Comparison of ENCODE assay signal across 17 cellular contexts in genomic region chr17:61489719-61490490, GRCh38. TPM values are rescaled to one million over a fixed set of nuclear protein-coding genes. Genes with fewer than 3 reads are reported as not detected.
DNase-seq lines count a peak whose midpoint lies in the region; ATAC-seq and TF ChIP-seq lines count a peak whose summit lies in the region.
"Had no signal": no experiment of that assay in that cellular context is flagged by ENCODE, and none has a peak within 500 bp of the region (broad histone marks: within the 10 kb centered on the region; RNA-seq: fewer than 3 reads in every experiment).

No MANE protein-coding gene starts in this region.

- no peaks in the 10 kb centered on the region for H3K36me3 ChIP-seq in Caco-2 (ENCODE audit: control insufficient read depth, insufficient read depth, low read length)
- H3K36me3 ChIP-seq: SJSA1 had no signal

- ATAC-seq in WTC11 (no peak), GM21529 (IDR thresholded peaks at IDR 0.05; ENCODE audit: unreplicated experiment) (no peak)

- H3K36me3 Mint-ChIP-seq in Caco-2 (ENCODE audit: insufficient read depth, unreplicated experiment) (no peaks in the 10 kb centered on the region), WTC11 (no peaks in the 10 kb centered on the region), mesothelial cell of epicardium (no peaks in the 10 kb centered on the region)
- H3K36me3 Mint-ChIP-seq in activated naive CD8-positive, alpha-beta T cell treated with anti-CD3 and anti-CD28 coated beads for 36 hours = no peaks in the 10 kb centered on the region
- no peaks in the 10 kb centered on the region for H3K36me3 Mint-ChIP-seq in activated naive CD4-positive, alpha-beta T cell treated with anti-CD3 and anti-CD28 coated beads for 36 hours (ENCODE audit: low read depth)

- H3K9me3 Mint-ChIP-seq in Caco-2 (ENCODE audit: unreplicated experiment) (no peaks in the 10 kb centered on the region), WTC11 (no peaks in the 10 kb centered on the region), mesothelial cell of epicardium (no peaks in the 10 kb centered on the region)
- no peaks in the 10 kb centered on the region for H3K9me3 Mint-ChIP-seq in activated naive CD8-positive, alpha-beta T cell treated with anti-CD3 and anti-CD28 coated beads for 36 hours
- no peaks in the 10 kb centered on the region for H3K9me3 Mint-ChIP-seq in activated naive CD4-positive, alpha-beta T cell treated with anti-CD3 and anti-CD28 coated beads for 36 hours
- H3K9me3 Mint-ChIP-seq: CD4-positive, alpha-beta T cell had no signal

- CTCF ChIA-PET in Caco-2 (lab: Charles Lee) = interaction anchor here (0.6 to 1.0 kb wide), 2 partner anchors 19 to 431 kb away, joined by 4 to 6 read pairs; no protein-coding TSS in a partner anchor
- CTCF ChIA-PET in WTC11 (lab: Charles Lee) = no interaction called here
- CTCF ChIA-PET in activated naive CD4-positive, alpha-beta T cell treated with anti-CD3 and anti-CD28 coated beads for 36 hours (lab: Charles Lee) = no interaction called here

- H3K27me3 Mint-ChIP-seq in Caco-2 (ENCODE audit: insufficient read depth, unreplicated experiment) (no peaks in the 10 kb centered on the region), WTC11 (ENCODE audit: low read depth) (no peaks in the 10 kb centered on the region), mesothelial cell of epicardium (ENCODE audit: low read depth) (no peaks in the 10 kb centered on the region)
- peaks cover 5% of the 10 kb centered on the region for H3K27me3 Mint-ChIP-seq in activated naive CD8-positive, alpha-beta T cell treated with anti-CD3 and anti-CD28 coated beads for 36 hours
- H3K27me3 Mint-ChIP-seq in activated naive CD4-positive, alpha-beta T cell treated with anti-CD3 and anti-CD28 coated beads for 36 hours (ENCODE audit: low read depth) = no peaks in the 10 kb centered on the region

- BruUV-seq in Caco-2 (replicated peaks; lab: Mats Ljungman, UMichigan) = no TSS peak

- H3K27me3 ChIP-seq in Caco-2 (replicated peaks; ENCODE audit: control insufficient read depth, insufficient read depth, low read length) = no peaks in the 10 kb centered on the region
- H3K27me3 ChIP-seq: SJSA1 had no signal

- intact Hi-C loops in Caco-2 (cut with micrococcal nuclease; ENCODE audit: unreplicated experiment) = loop anchor here (2.0 kb wide), 1 partner anchor 73 kb away; no protein-coding TSS in a partner anchor
- intact Hi-C loops in activated naive CD4-positive, alpha-beta T cell treated with anti-CD3 and anti-CD28 coated beads for 36 hours (cut with micrococcal nuclease) = no loop called here

- H3K4me3 ChIP-seq in Caco-2 (ENCODE audit: low read depth, low read length) = no peak overlapping the region
- H3K4me3 ChIP-seq: SJSA1 had no signal

- no peak for TF ChIP-seq CTCF in Caco-2 (IDR thresholded peaks at IDR 0.05; ENCODE audit: insufficient read depth in 1 of 2, low read depth in 1 of 2, low read length in 1 of 2, severe bottlenecking in 1 of 2, unreplicated experiment in 1 of 2)
- TF ChIP-seq CTCF in WTC11 (IDR thresholded peaks at IDR 0.05) = no peak
- TF ChIP-seq CTCF in mesothelial cell of epicardium (IDR thresholded peaks at IDR 0.05; ENCODE audit: unreplicated experiment) = no peak

- peak overlapping the region; percentile 47 for H3K4me3 Mint-ChIP-seq in Caco-2 (ENCODE audit: unreplicated experiment)
- no peak overlapping the region for H3K4me3 Mint-ChIP-seq in WTC11
- no peak overlapping the region for H3K4me3 Mint-ChIP-seq in mesothelial cell of epicardium
- H3K4me3 Mint-ChIP-seq in activated naive CD8-positive, alpha-beta T cell treated with anti-CD3 and anti-CD28 coated beads for 36 hours = no peak overlapping the region
- no peak overlapping the region for H3K4me3 Mint-ChIP-seq in activated naive CD4-positive, alpha-beta T cell treated with anti-CD3 and anti-CD28 coated beads for 36 hours
- H3K4me3 Mint-ChIP-seq: CD4-positive, alpha-beta T cell had no signal

- H3K9me3 ChIP-seq in Caco-2 = no peaks in the 10 kb centered on the region
- H3K9me3 ChIP-seq: SJSA1 had no signal

- POLR2A ChIA-PET in Caco-2 (lab: Charles Lee) = no interaction called here
- POLR2A ChIA-PET in WTC11 (lab: Charles Lee) = no interaction called here

- peaks cover 60% of the 10 kb centered on the region for H3K4me1 ChIP-seq in Caco-2
- H3K4me1 ChIP-seq: SJSA1 had no signal

- H3K27ac Mint-ChIP-seq in Caco-2 (ENCODE audit: unreplicated experiment) (peak overlapping the region; percentile 62), WTC11 (no peak overlapping the region), mesothelial cell of epicardium (peak overlapping the region; percentile 42)
- no peak overlapping the region for H3K27ac Mint-ChIP-seq in activated naive CD8-positive, alpha-beta T cell treated with anti-CD3 and anti-CD28 coated beads for 36 hours
- H3K27ac Mint-ChIP-seq in activated naive CD4-positive, alpha-beta T cell treated with anti-CD3 and anti-CD28 coated beads for 36 hours = no peak overlapping the region
- H3K27ac Mint-ChIP-seq: CD4-positive, alpha-beta T cell had no signal

- H3K4me1 Mint-ChIP-seq in Caco-2 (ENCODE audit: low read depth, unreplicated experiment) = peaks cover 46% of the 10 kb centered on the region
- peaks cover 9% of the 10 kb centered on the region for H3K4me1 Mint-ChIP-seq in WTC11
- H3K4me1 Mint-ChIP-seq in mesothelial cell of epicardium = peaks cover 67% of the 10 kb centered on the region
- H3K4me1 Mint-ChIP-seq in activated naive CD8-positive, alpha-beta T cell treated with anti-CD3 and anti-CD28 coated beads for 36 hours = no peaks in the 10 kb centered on the region
- no peaks in the 10 kb centered on the region for H3K4me1 Mint-ChIP-seq in activated naive CD4-positive, alpha-beta T cell treated with anti-CD3 and anti-CD28 coated beads for 36 hours (ENCODE audit: low read depth)

- DNase-seq in Caco-2 = no peak
- no peak for DNase-seq in WTC11 (ENCODE audit: low spot score)
- DNase-seq in mesothelial cell of epicardium (ENCODE audit: low spot score in 2 of 2, unreplicated experiment in 2 of 2) = no peak
- DNase-seq in retina = peak; percentile 76
- DNase-seq in activated naive CD8-positive, alpha-beta T cell treated with anti-CD3 and anti-CD28 coated beads for 36 hours = no peak
- DNase-seq in HCEC 1CT = no peak
- DNase-seq in activated naive CD4-positive, alpha-beta T cell treated with anti-CD3 and anti-CD28 coated beads for 36 hours = no peak
- DNase-seq: CD4-positive, alpha-beta T cell; DMS153; GDM1; KG1; NCI-H187; NCI-H524 treated with DMSO at 0.1 percent for 48 hours had no signal

TF ChIP-seq in WTC11, 78 proteins besides CTCF, POLR2A, EP300 and RAD21:
- TF ChIP-seq GABPB1 (CRISPR knock-in tag; IDR thresholded peaks at IDR 0.05) = 0 out of 2 replicates have a peak, but pooled peaks have one; percentile 2
- no peak for TF ChIP-seq ZNF532 (CRISPR knock-in tag; IDR thresholded peaks at IDR 0.05; ENCODE audit: borderline replicate concordance)
- no peak for TF ChIP-seq ZBTB21 (CRISPR knock-in tag; IDR thresholded peaks at IDR 0.05; ENCODE audit: borderline replicate concordance)
- no peak for TF ChIP-seq ZNF416 (CRISPR knock-in tag; IDR thresholded peaks at IDR 0.05)
- no peak for TF ChIP-seq TP53 (CRISPR knock-in tag; IDR thresholded peaks at IDR 0.05)
- no peak for TF ChIP-seq ZNF138 (CRISPR knock-in tag; conservative IDR thresholded peaks at IDR 0.05)

RNA-seq across cellular contexts. Expression of gene TBX4, which starts 37.7 kb away (rescaled TPM):
- total RNA-seq in Caco-2 (2022) (2.5 TPM in 2 replicates), WTC11 (2021) (not detected in 3 replicates), mesothelial cell of epicardium (51.9 to 56.6 TPM (median 54.2 TPM) in 3 replicates)
- total RNA-seq in activated naive CD8-positive, alpha-beta T cell treated with anti-CD3 and anti-CD28 coated beads for 36 hours = not detected
- total RNA-seq in activated naive CD4-positive, alpha-beta T cell treated with anti-CD3 and anti-CD28 coated beads for 36 hours = not detected
- total RNA-seq: CD4-positive, alpha-beta T cell; Daoy; H1 had no signal

Comparison
In these comparisons a context has a peak if more than half of its experiments do, and no peak if none do; other contexts are left out.
1. H3K27ac Mint-ChIP-seq: peak in Caco-2 (single experiment) and mesothelial cell of epicardium (single experiment); none in WTC11 (single experiment), activated naive CD8-positive, alpha-beta T cell treated with anti-CD3 and anti-CD28 coated beads for 36 hours (single experiment) and activated naive CD4-positive, alpha-beta T cell treated with anti-CD3 and anti-CD28 coated beads for 36 hours (single experiment).
2. RNA of gene TBX4, which starts 37.7 kb away (total RNA-seq): 51.9 to 56.6 TPM in mesothelial cell of epicardium; 2.5 TPM in Caco-2, not detected in WTC11, not detected in activated naive CD8-positive, alpha-beta T cell treated with anti-CD3 and anti-CD28 coated beads for 36 hours and not detected in activated naive CD4-positive, alpha-beta T cell treated with anti-CD3 and anti-CD28 coated beads for 36 hours; every median in the first group is over 10 times any median in the second.